8 cellular contexts compared by ENCODE assay signal in genomic region chr9:112378441-112379176, GRCh38. TPM values are rescaled to one million over a fixed set of nuclear protein-coding genes. Genes with fewer than 3 reads are reported as not detected.
DNase-seq lines count a peak whose midpoint lies in the region; ATAC-seq and TF ChIP-seq lines count a peak whose summit lies in the region.

No MANE protein-coding gene starts in this region.

- H3K4me3 Mint-ChIP-seq in activated T-helper 1 cell treated with anti-CD3 and anti-CD28 coated beads, Interleukin-12 subunit alpha, Interleukin-12 subunit beta, Interleukin-2, Interleukin-4 antibody, amounts not matched to agents 30 ng/mL and 10 ng/mL and 1 ng/mL, durations not matched to agents 14 hours and 24 hours and 36 hours = peak overlapping the region; percentile 98

- WGBS in heart right ventricle, 2 donors = 9 to 21% methylated on average over 24 of the region's 24 CpGs

- peaks cover 4% of the 10 kb centered on the region for H3K36me3 Mint-ChIP-seq in activated T-helper 1 cell treated with anti-CD3 and anti-CD28 coated beads, Interleukin-12 subunit alpha, Interleukin-12 subunit beta, Interleukin-2, Interleukin-4 antibody, amounts not matched to agents 30 ng/mL and 10 ng/mL and 1 ng/mL, durations not matched to agents 14 hours and 24 hours and 36 hours (ENCODE audit: low read depth)

- peak overlapping the region; percentile 90 to 99 (median 97) for H3K27ac ChIP-seq in heart right ventricle

- peak; percentile 2 for ATAC-seq in GM21529 (IDR thresholded peaks at IDR 0.05; ENCODE audit: unreplicated experiment)
- peak in 4 of 8 donors; percentile 0 to 4 (median 1) for ATAC-seq in heart right ventricle
- ATAC-seq in HG02763 (IDR thresholded peaks at IDR 0.05; ENCODE audit: unreplicated experiment) = no peak

- H3K36me3 ChIP-seq in heart right ventricle = no peaks in the 10 kb centered on the region

- H3K27me3 ChIP-seq in heart right ventricle = no peaks in the 10 kb centered on the region

- H3K4me1 ChIP-seq in heart right ventricle = peaks cover 0 to 52% (median 42%) of the 10 kb centered on the region in 9 donors

- peak overlapping the region; percentile 99 for H3K27ac Mint-ChIP-seq in activated T-helper 1 cell treated with anti-CD3 and anti-CD28 coated beads, Interleukin-12 subunit alpha, Interleukin-12 subunit beta, Interleukin-2, Interleukin-4 antibody, amounts not matched to agents 30 ng/mL and 10 ng/mL and 1 ng/mL, durations not matched to agents 14 hours and 24 hours and 36 hours

- DNase-seq in DMS53 (lab: John Stamatoyannopoulos, UW) = peak; percentile 64
- peak; percentile 7 for DNase-seq in LHCN-M2 (ENCODE audit: low read depth)
- peak; percentile 5 for DNase-seq in activated T-helper 1 cell treated with anti-CD3 and anti-CD28 coated beads, Interleukin-12 subunit alpha, Interleukin-12 subunit beta, Interleukin-2, Interleukin-4 antibody, amounts not matched to agents 30 ng/mL and 10 ng/mL and 1 ng/mL, durations not matched to agents 14 hours and 24 hours and 36 hours (ENCODE audit: low spot score)
- peak in 1 of 2 donors; percentile 18 for DNase-seq in heart right ventricle
- DNase-seq in retinal pigment epithelial cell (ENCODE audit: low read depth) = no peak
- no peak for DNase-seq in GM03348 (ENCODE audit: low spot score)

- H3K4me3 ChIP-seq in heart right ventricle = peak overlapping the region; percentile 65 to 92 (median 80)
- peak overlapping the region; percentile 92 for H3K4me3 ChIP-seq in retinal pigment epithelial cell (ENCODE audit: low read length)

- H3K9me3 ChIP-seq in heart right ventricle = no peaks in the 10 kb centered on the region

- H3K27me3 Mint-ChIP-seq in activated T-helper 1 cell treated with anti-CD3 and anti-CD28 coated beads, Interleukin-12 subunit alpha, Interleukin-12 subunit beta, Interleukin-2, Interleukin-4 antibody, amounts not matched to agents 30 ng/mL and 10 ng/mL and 1 ng/mL, durations not matched to agents 14 hours and 24 hours and 36 hours (ENCODE audit: insufficient read depth) = no peaks in the 10 kb centered on the region

- TF ChIP-seq CTCF in heart right ventricle (IDR thresholded peaks at IDR 0.05) (no peak), retinal pigment epithelial cell (conservative IDR thresholded peaks at IDR 0.05; ENCODE audit: low read depth, low read length) (no peak)

- intact Hi-C loops in activated T-helper 1 cell treated with anti-CD3 and anti-CD28 coated beads, Interleukin-12 subunit alpha, Interleukin-12 subunit beta, Interleukin-2, Interleukin-4 antibody, amounts not matched to agents 30 ng/mL and 10 ng/mL and 1 ng/mL, durations not matched to agents 14 hours and 24 hours and 36 hours (cut with micrococcal nuclease) = loop anchor here (1.0 to 5.0 kb wide), 14 partner anchors 18 to 896 kb away; partner anchors contain the start of genes INIP, KIAA1958, SNX30 and UGCG
- intact Hi-C loops in heart right ventricle (cut with DNase I) = loop anchor here in 1 of 10 donors (10.0 kb wide), 1 partner anchor 484 kb away; the partner anchor contains the start of gene UGCG

- no peaks in the 10 kb centered on the region for H3K9me3 Mint-ChIP-seq in activated T-helper 1 cell treated with anti-CD3 and anti-CD28 coated beads, Interleukin-12 subunit alpha, Interleukin-12 subunit beta, Interleukin-2, Interleukin-4 antibody, amounts not matched to agents 30 ng/mL and 10 ng/mL and 1 ng/mL, durations not matched to agents 14 hours and 24 hours and 36 hours

- peaks cover 47% of the 10 kb centered on the region for H3K4me1 Mint-ChIP-seq in activated T-helper 1 cell treated with anti-CD3 and anti-CD28 coated beads, Interleukin-12 subunit alpha, Interleukin-12 subunit beta, Interleukin-2, Interleukin-4 antibody, amounts not matched to agents 30 ng/mL and 10 ng/mL and 1 ng/mL, durations not matched to agents 14 hours and 24 hours and 36 hours (ENCODE audit: low read depth)

RNA-seq across cellular contexts. Expression of gene HSDL2, which starts 1.3 kb away (rescaled TPM):
- total RNA-seq in LHCN-M2 (2014; rRNA removed) (43.3 and 45.8 TPM in 2 replicates), heart right ventricle (100 to 1,000 TPM; 129 to 238 (median 198) TPM)
- polyA plus RNA-seq in LHCN-M2 (2012) = 19.2 TPM
- 13.0 and 13.2 TPM in 2 replicates for total RNA-seq in activated T-helper 1 cell treated with anti-CD3 and anti-CD28 coated beads, Interleukin-12 subunit alpha, Interleukin-12 subunit beta, Interleukin-2, Interleukin-4 antibody, amounts not matched to agents 30 ng/mL and 10 ng/mL and 1 ng/mL, durations not matched to agents 14 hours and 24 hours and 36 hours
- polyA plus RNA-seq in heart right ventricle = 100 to 1,000 TPM in 1 of 2 donors, 10 to 100 TPM in 1; 36.6 to 119 TPM

RNA-seq across cellular contexts. Expression of gene PTBP3, which starts 45.2 kb away (rescaled TPM):
- total RNA-seq in LHCN-M2 (2014; rRNA removed) (31.7 and 35.7 TPM in 2 replicates), heart right ventricle (10 to 100 TPM in 9 of 10 donors, 1 to 10 TPM in 1; 9.2 to 35.5 (median 16.2) TPM)
- 9.1 TPM for polyA plus RNA-seq in LHCN-M2 (2012)
- 101 TPM in 2 replicates for total RNA-seq in activated T-helper 1 cell treated with anti-CD3 and anti-CD28 coated beads, Interleukin-12 subunit alpha, Interleukin-12 subunit beta, Interleukin-2, Interleukin-4 antibody, amounts not matched to agents 30 ng/mL and 10 ng/mL and 1 ng/mL, durations not matched to agents 14 hours and 24 hours and 36 hours
- polyA plus RNA-seq in heart right ventricle = 1 to 10 TPM; 3.7 to 5.7 TPM

Comparison
In these comparisons a context has a peak if more than half of its experiments do, and no peak if none do; other contexts are left out.
1. DNase-seq: peak in DMS53 (single experiment), LHCN-M2 (single experiment) and activated T-helper 1 cell treated with anti-CD3 and anti-CD28 coated beads, Interleukin-12 subunit alpha, Interleukin-12 subunit beta, Interleukin-2, Interleukin-4 antibody, amounts not matched to agents 30 ng/mL and 10 ng/mL and 1 ng/mL, durations not matched to agents 14 hours and 24 hours and 36 hours (single experiment); none in retinal pigment epithelial cell (single experiment) and GM03348 (single experiment).